ENCODE assay signal across 8 cellular contexts in genomic region chr1:67500413-67500959, GRCh38.
DNase-seq lines count a peak whose midpoint lies in the region; ATAC-seq and TF ChIP-seq lines count a peak whose summit lies in the region.

No MANE protein-coding gene starts in this region.

- peak overlapping the region in 1 of 10 donors; percentile 35 for H3K27ac Mint-ChIP-seq in naive thymus-derived CD8-positive, alpha-beta T cell
- H3K27ac Mint-ChIP-seq in stimulated activated memory B cell treated with anti-CD40 and anti-IgM and Interleukin-4, amounts not matched to agents 10 μg/mL and 1 μg/mL and 100 μg/mL, for 72 hours = no peak overlapping the region

- no peaks in the 10 kb centered on the region for H3K36me3 Mint-ChIP-seq in naive thymus-derived CD8-positive, alpha-beta T cell
- H3K36me3 Mint-ChIP-seq in stimulated activated memory B cell treated with anti-CD40 and anti-IgM and Interleukin-4, amounts not matched to agents 10 μg/mL and 1 μg/mL and 100 μg/mL, for 72 hours = no peaks in the 10 kb centered on the region

- DNase-seq in Daoy (ENCODE audit: low read depth) = peak; percentile 93
- peak; percentile 95 for DNase-seq in KBM-7
- DNase-seq in OCI-M1 (lab: John Stamatoyannopoulos, UW) = peak; percentile 94
- DNase-seq in activated T-cell treated with anti-CD3 and anti-CD28 coated beads for 4 hours = peak; percentile 80
- no peak for DNase-seq in esophagus squamous epithelium (lab: John Stamatoyannopoulos, UW)
- DNase-seq in naive thymus-derived CD8-positive, alpha-beta T cell = peak; percentile 68 to 90 (median 82)

- WGBS in esophagus squamous epithelium, 2 donors = 1 to 2% methylated on average over 8 to 13 of the region's 18 CpGs

- ATAC-seq in GM21825 (IDR thresholded peaks at IDR 0.05; ENCODE audit: unreplicated experiment) = peak; percentile 100
- ATAC-seq in naive thymus-derived CD8-positive, alpha-beta T cell = peak; percentile 99 to 100
- ATAC-seq in stimulated activated memory B cell treated with anti-CD40 and anti-IgM and Interleukin-4, amounts not matched to agents 10 μg/mL and 1 μg/mL and 100 μg/mL, for 72 hours = peak; percentile 93

- peak; percentile 86 to 99 (median 96) for TF ChIP-seq CTCF in esophagus squamous epithelium (IDR thresholded peaks at IDR 0.05)

- H3K4me1 ChIP-seq in esophagus squamous epithelium = peaks cover 0 to 8% (median 5%) of the 10 kb centered on the region in 3 donors

- POLR2A ChIA-PET in naive thymus-derived CD8-positive, alpha-beta T cell (lab: Charles Lee) = interaction anchor here (0.6 to 1.2 kb wide), 2 partner anchors 16 to 286 kb away, joined by 3 to 4 read pairs; no protein-coding TSS in a partner anchor

- no peaks in the 10 kb centered on the region for H3K27me3 ChIP-seq in esophagus squamous epithelium

- in situ Hi-C loops in KBM-7 (cut with MboI; ENCODE audit: low pct_unique_long_range_greater_than_20kb, low sequenced_read_pairs) = no loop called here

- peaks cover 0 to 9% (median 5%) of the 10 kb centered on the region in 5 donors for H3K27me3 Mint-ChIP-seq in naive thymus-derived CD8-positive, alpha-beta T cell
- peaks cover 14% of the 10 kb centered on the region for H3K27me3 Mint-ChIP-seq in stimulated activated memory B cell treated with anti-CD40 and anti-IgM and Interleukin-4, amounts not matched to agents 10 μg/mL and 1 μg/mL and 100 μg/mL, for 72 hours

- no peaks in the 10 kb centered on the region for H3K9me3 ChIP-seq in esophagus squamous epithelium

- H3K9me3 Mint-ChIP-seq in naive thymus-derived CD8-positive, alpha-beta T cell = no peaks in the 10 kb centered on the region
- H3K9me3 Mint-ChIP-seq in stimulated activated memory B cell treated with anti-CD40 and anti-IgM and Interleukin-4, amounts not matched to agents 10 μg/mL and 1 μg/mL and 100 μg/mL, for 72 hours = no peaks in the 10 kb centered on the region

- H3K36me3 ChIP-seq in esophagus squamous epithelium = no peaks in the 10 kb centered on the region

- H3K4me3 Mint-ChIP-seq in naive thymus-derived CD8-positive, alpha-beta T cell = no peak overlapping the region
- no peak overlapping the region for H3K4me3 Mint-ChIP-seq in stimulated activated memory B cell treated with anti-CD40 and anti-IgM and Interleukin-4, amounts not matched to agents 10 μg/mL and 1 μg/mL and 100 μg/mL, for 72 hours

- peaks cover 0 to 6% (median 4%) of the 10 kb centered on the region in 4 donors for H3K4me1 Mint-ChIP-seq in naive thymus-derived CD8-positive, alpha-beta T cell
- peaks cover 8% of the 10 kb centered on the region for H3K4me1 Mint-ChIP-seq in stimulated activated memory B cell treated with anti-CD40 and anti-IgM and Interleukin-4, amounts not matched to agents 10 μg/mL and 1 μg/mL and 100 μg/mL, for 72 hours

- intact Hi-C loops in esophagus squamous epithelium (cut with DNase I) = loop anchor here (5.0 to 10.0 kb wide), 2 partner anchors 153 to 286 kb away; no protein-coding TSS in a partner anchor

- TF ChIP-seq POLR2A in esophagus squamous epithelium (IDR thresholded peaks at IDR 0.05) = no peak

- H3K4me3 ChIP-seq in esophagus squamous epithelium = peak overlapping the region in 1 of 4 donors; percentile 18

- H3K27ac ChIP-seq in esophagus squamous epithelium = no peak overlapping the region
